ENCODE assay signal across 1 cellular context in genomic region chr17:83079340-83079747, GRCh38.
TF ChIP-seq lines count a peak whose summit lies in the region.

METRNL (plus strand) TSS chr17:83079609; CDS start chr17:83079816, 207 bp downstream.

TF ChIP-seq in H1, 55 proteins besides CTCF, POLR2A, EP300 and RAD21 (continued from another document):
- TF ChIP-seq SAP30 (IDR thresholded peaks at IDR 0.05; ENCODE audit: insufficient read depth, insufficient replicate concordance, low read length), result no peak
- no peak for TF ChIP-seq KDM5A (IDR thresholded peaks at IDR 0.05; ENCODE audit: low read length)
- peak; percentile 26 for TF ChIP-seq KDM4A (IDR thresholded peaks at IDR 0.05; ENCODE audit: low read depth, low read length, severe bottlenecking)
